ENCODE assay signal across 2 cellular contexts in genomic region chr2:41934323-41935003, GRCh38.
TF ChIP-seq lines count a peak whose summit lies in the region.

No MANE protein-coding gene starts in this region.

TF ChIP-seq in liver, 16 proteins besides CTCF, POLR2A, EP300 and RAD21 (continued from another document):
- TF ChIP-seq NR2F2 (IDR thresholded peaks at IDR 0.05) (peak; percentile 57), FOXA2 (IDR thresholded peaks at IDR 0.05) (no peak), EGR1 (IDR thresholded peaks at IDR 0.05; ENCODE audit: low read depth in 2 of 2) (no peak), RXRA (IDR thresholded peaks at IDR 0.05) (peak; percentile 44 to 51), MAX (IDR thresholded peaks at IDR 0.05) (no peak), HNF4G (IDR thresholded peaks at IDR 0.05) (no peak)

TF ChIP-seq in HepG2, 621 proteins besides CTCF, POLR2A, EP300 and RAD21 (continued from another document):
- no peak for TF ChIP-seq ETS1 (CRISPR knock-in tag; IDR thresholded peaks at IDR 0.05)
- TF ChIP-seq ZNF850 (CRISPR knock-in tag; conservative IDR thresholded peaks at IDR 0.05): no peak
- no peak for TF ChIP-seq ZNF407 (CRISPR knock-in tag; IDR thresholded peaks at IDR 0.05; ENCODE audit: not compliant biosample characterization)
- no peak for TF ChIP-seq PBX3 (CRISPR knock-in tag; IDR thresholded peaks at IDR 0.05; ENCODE audit: borderline replicate concordance)
- no peak for TF ChIP-seq ZNF235 (CRISPR knock-in tag; IDR thresholded peaks at IDR 0.05; ENCODE audit: borderline replicate concordance)
- TF ChIP-seq ZNF256 (CRISPR knock-in tag; conservative IDR thresholded peaks at IDR 0.05): no peak
- no peak for TF ChIP-seq NPAS2 (CRISPR knock-in tag; IDR thresholded peaks at IDR 0.05; ENCODE audit: borderline replicate concordance)
TF ChIP-seq in HepG2: peak in this region for 0.
